1 cellular context compared by ENCODE assay signal in genomic region chr7:18016547-18017444, GRCh38.
TF ChIP-seq lines count a peak whose summit lies in the region.

No MANE protein-coding gene starts in this region.

TF ChIP-seq in endothelial cell of umbilical vein, 7 proteins besides CTCF, POLR2A, EP300 and RAD21:
- TF ChIP-seq JUN (IDR thresholded peaks at IDR 0.05; ENCODE audit: borderline replicate concordance, insufficient read depth, insufficient read length, low read depth) (no peak), EZH2 (IDR thresholded peaks at IDR 0.05; ENCODE audit: borderline replicate concordance, low read depth, low read length, severe bottlenecking) (no peak), POLR2AphosphoS5 (IDR thresholded peaks at IDR 0.05; ENCODE audit: insufficient read depth, low read depth, low read length) (no peak), MYC (IDR thresholded peaks at IDR 0.05; ENCODE audit: low read depth, low read length) (no peak), FOS (IDR thresholded peaks at IDR 0.05; ENCODE audit: borderline replicate concordance, insufficient read depth, low read length) (no peak), GATA2 (IDR thresholded peaks at IDR 0.05; ENCODE audit: insufficient read depth, insufficient read length, low read depth, low read length) (no peak)
- TF ChIP-seq, protein P1, sequence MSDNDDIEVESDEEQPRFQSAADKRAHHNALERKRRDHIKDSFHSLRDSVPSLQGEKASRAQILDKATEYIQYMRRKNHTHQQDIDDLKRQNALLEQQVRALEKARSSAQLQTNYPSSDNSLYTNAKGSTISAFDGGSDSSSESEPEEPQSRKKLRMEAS (IDR thresholded peaks at IDR 0.05; ENCODE audit: insufficient read depth, insufficient read length) = no peak
